ENCODE assay signal across 24 cellular contexts in the genomic region with DNA sequence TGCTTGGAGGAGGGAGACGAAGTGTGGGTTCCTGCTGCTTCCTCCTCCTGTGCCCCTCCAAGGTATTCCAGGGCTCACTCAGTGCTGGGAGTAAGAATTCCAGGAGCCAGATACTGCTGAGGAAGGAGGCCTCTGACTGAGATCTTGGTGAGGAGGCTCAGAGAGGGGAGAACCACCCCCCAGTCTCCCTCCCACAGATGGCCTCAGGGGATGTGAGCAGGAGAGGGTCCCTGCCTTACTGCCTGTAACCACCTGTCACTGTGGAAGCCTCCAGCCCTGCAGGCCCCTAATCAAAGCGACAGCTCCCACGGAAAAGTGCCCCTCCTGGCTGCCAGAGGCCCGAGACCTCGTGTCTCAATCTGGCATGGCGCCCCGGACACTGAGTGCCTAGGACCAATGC. TPM values are rescaled to one million over a fixed set of nuclear protein-coding genes. Genes with fewer than 3 reads are reported as not detected.
"Had no signal": no experiment of that assay in that cellular context is flagged by ENCODE, and none has a peak within 500 bp of the region (broad histone marks: within the 10 kb centered on the region; RNA-seq: fewer than 3 reads in every experiment).

No MANE protein-coding gene starts in this region.

- H3K4me3 ChIP-seq: esophagus muscularis mucosa, gastroesophageal sphincter, left ventricle myocardium inferior, lower lobe of right lung, psoas muscle, spleen, tibial nerve, upper lobe of right lung, vagina had no signal

- H3K27ac ChIP-seq: epithelial cell of prostate, esophagus muscularis mucosa, gastroesophageal sphincter, left ventricle myocardium inferior, lower lobe of right lung, neutrophil, psoas muscle, spleen, tibial nerve, upper lobe of right lung, vagina had no signal

- DNase-seq: effector memory CD8-positive, alpha-beta T cell; foreskin fibroblast; glutamatergic neuron; islet precursor cell; left ventricle myocardium inferior; lower lobe of right lung; mesenchymal stem cell; midbrain; naive B cell; psoas muscle; spleen; stimulated activated CD4-positive, alpha-beta T cell treated with anti-CD3 and anti-CD28 coated beads, Interleukin-15, amount 100 ng/mL, for 24 hours; stimulated activated CD4-positive, alpha-beta T cell treated with anti-CD3 and anti-CD28 coated beads, Interleukin-1b, Interleukin-23, amount 100 ng/mL, for 48 hours; stimulated activated CD4-positive, alpha-beta T cell treated with anti-CD3 and anti-CD28 coated beads, Interleukin-4, amount 100 ng/mL, for 24 hours; upper lobe of right lung had no signal

- H3K27me3 ChIP-seq: vagina had no signal

- H3K36me3 ChIP-seq: esophagus muscularis mucosa, gastroesophageal sphincter, left ventricle myocardium inferior, lower lobe of right lung, neutrophil, spleen, tibial nerve, upper lobe of right lung, vagina had no signal

- ATAC-seq: effector memory CD8-positive, alpha-beta T cell; gastroesophageal sphincter; lower lobe of right lung; psoas muscle; sciatic nerve; stimulated activated memory B cell treated with anti-CD40 and anti-IgM and Interleukin-4, amounts not matched to agents 10 μg/mL and 1 μg/mL and 100 μg/mL, for 72 hours; upper lobe of right lung had no signal

- H3K4me1 ChIP-seq: esophagus muscularis mucosa, gastroesophageal sphincter, lower lobe of right lung, tibial nerve, upper lobe of right lung, vagina had no signal

- H3K9me3 ChIP-seq: esophagus muscularis mucosa, gastroesophageal sphincter, left ventricle myocardium inferior, lower lobe of right lung, neutrophil, psoas muscle, tibial nerve, upper lobe of right lung, vagina had no signal

RNA-seq across cellular contexts. Expression of a gene that starts 40.3 kb away (rescaled TPM):
- total RNA-seq: gastroesophageal sphincter, osteoblast had no signal
